Comparison of ENCODE assay signal across 1 cellular context in the genomic region with DNA sequence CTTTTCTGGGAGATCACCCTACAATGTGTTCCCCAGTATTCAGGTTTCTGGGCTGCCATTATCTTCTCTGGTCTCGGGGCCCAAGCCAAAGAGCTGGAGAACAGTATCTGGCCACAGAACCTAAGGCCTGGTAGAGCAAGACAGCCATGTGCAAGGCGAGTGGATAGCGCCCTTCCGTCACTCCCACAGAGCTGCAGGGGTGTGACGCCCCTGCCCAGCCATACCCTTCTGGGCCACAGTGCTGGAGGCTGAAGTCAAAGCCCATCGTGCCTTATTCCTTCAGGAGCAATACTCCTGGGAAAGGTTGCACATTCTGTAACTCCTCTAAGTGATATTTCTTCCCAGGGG.
TF ChIP-seq lines count a peak whose summit lies in the region.

No MANE protein-coding gene starts in this region.

TF ChIP-seq in GM23338, 12 proteins besides CTCF, POLR2A, EP300 and RAD21 (continued from another document):
- TF ChIP-seq, protein P1, sequence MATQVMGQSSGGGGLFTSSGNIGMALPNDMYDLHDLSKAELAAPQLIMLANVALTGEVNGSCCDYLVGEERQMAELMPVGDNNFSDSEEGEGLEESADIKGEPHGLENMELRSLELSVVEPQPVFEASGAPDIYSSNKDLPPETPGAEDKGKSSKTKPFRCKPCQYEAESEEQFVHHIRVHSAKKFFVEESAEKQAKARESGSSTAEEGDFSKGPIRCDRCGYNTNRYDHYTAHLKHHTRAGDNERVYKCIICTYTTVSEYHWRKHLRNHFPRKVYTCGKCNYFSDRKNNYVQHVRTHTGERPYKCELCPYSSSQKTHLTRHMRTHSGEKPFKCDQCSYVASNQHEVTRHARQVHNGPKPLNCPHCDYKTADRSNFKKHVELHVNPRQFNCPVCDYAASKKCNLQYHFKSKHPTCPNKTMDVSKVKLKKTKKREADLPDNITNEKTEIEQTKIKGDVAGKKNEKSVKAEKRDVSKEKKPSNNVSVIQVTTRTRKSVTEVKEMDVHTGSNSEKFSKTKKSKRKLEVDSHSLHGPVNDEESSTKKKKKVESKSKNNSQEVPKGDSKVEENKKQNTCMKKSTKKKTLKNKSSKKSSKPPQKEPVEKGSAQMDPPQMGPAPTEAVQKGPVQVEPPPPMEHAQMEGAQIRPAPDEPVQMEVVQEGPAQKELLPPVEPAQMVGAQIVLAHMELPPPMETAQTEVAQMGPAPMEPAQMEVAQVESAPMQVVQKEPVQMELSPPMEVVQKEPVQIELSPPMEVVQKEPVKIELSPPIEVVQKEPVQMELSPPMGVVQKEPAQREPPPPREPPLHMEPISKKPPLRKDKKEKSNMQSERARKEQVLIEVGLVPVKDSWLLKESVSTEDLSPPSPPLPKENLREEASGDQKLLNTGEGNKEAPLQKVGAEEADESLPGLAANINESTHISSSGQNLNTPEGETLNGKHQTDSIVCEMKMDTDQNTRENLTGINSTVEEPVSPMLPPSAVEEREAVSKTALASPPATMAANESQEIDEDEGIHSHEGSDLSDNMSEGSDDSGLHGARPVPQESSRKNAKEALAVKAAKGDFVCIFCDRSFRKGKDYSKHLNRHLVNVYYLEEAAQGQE (IDR thresholded peaks at IDR 0.05; ENCODE audit: unreplicated experiment) = no peak
- TF ChIP-seq POLR2AphosphoS5 (IDR thresholded peaks at IDR 0.05; ENCODE audit: low read depth) (no peak), ZNF114 (CRISPR knock-in tag; IDR thresholded peaks at IDR 0.05) (no peak)
